In the genomic region with DNA sequence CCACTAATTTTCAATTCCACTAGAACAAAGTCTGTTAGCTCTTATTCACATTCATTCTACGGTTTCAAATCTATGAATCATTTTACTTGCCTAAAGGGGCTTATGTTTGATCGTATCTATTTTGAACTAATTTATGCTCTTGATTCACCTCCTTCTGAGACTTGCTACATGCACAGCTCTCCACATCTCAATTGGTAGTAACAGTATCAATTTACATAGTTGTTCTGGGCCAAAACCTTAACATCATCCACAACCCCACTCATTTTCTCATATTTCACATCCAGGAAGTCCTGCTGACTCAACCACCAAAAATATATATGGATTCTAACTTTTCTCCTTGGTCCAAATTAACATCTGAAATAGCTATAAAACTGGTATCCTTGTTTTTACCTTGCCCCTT, we compare ENCODE assay signal across 14 cellular contexts.
DNase-seq lines count a peak whose midpoint lies in the region; ATAC-seq, FAIRE-seq and TF ChIP-seq lines count a peak whose summit lies in the region.
"Had no signal": no experiment of that assay in that cellular context is flagged by ENCODE, and none has a peak within 500 bp of the region (broad histone marks: within the 10 kb centered on the region; RNA-seq: fewer than 3 reads in every experiment).

No MANE protein-coding gene starts in this region.

- H3K4me3 ChIP-seq in epithelial cell of esophagus (ENCODE audit: low read length), result no peak overlapping the region
- H3K4me3 ChIP-seq: vagina had no signal

- H3K27ac ChIP-seq in RWPE1, result no peak overlapping the region
- H3K27ac ChIP-seq: neutrophil, vagina had no signal

- FAIRE-seq in H54 (lab: Jason Lieb, UNC), result peak; percentile 86
- FAIRE-seq: HepG2 had no signal

- CTCF ChIA-PET in RWPE1 (lab: Yijun Ruan, JAX), result no interaction called here

- no peak for TF ChIP-seq POLR2A in H54 (IDR thresholded peaks at IDR 0.05; ENCODE audit: low read depth, low read length)

- POLR2A ChIA-PET in RWPE1 (lab: Yijun Ruan, JAX; ENCODE audit: low non-redundant PET), result no interaction called here

- DNase-seq in H54 (ENCODE audit: insufficient read length, low spot score) (peak; percentile 2), RWPE1 (ENCODE audit: low spot score) (peak; percentile 58), epithelial cell of esophagus (ENCODE audit: low read depth) (peak; percentile 28), NCI-H146 treated with DMSO at 0.1 percent for 48 hours (lab: John Stamatoyannopoulos, UW; ENCODE audit: unreplicated experiment) (no peak), mesenteric fat pad (ENCODE audit: low spot score) (no peak), NCI-H1092 (lab: John Stamatoyannopoulos, UW) (no peak)
- DNase-seq: activated naive CD4-positive, alpha-beta T cell treated with anti-CD3 and anti-CD28 coated beads, Interleukin-2, amount 10 ng/mL, durations not matched to agents 7 days and 5 days; COR-L47 had no signal

- TF ChIP-seq CTCF in RWPE1 (conservative IDR thresholded peaks at IDR 0.05; ENCODE audit: low read depth), result no peak
- TF ChIP-seq CTCF in epithelial cell of esophagus (IDR thresholded peaks at IDR 0.05; ENCODE audit: insufficient read depth, low read depth, low read length, missing control alignments), result no peak

- no peak for ATAC-seq in GM21786 (IDR thresholded peaks at IDR 0.05; ENCODE audit: unreplicated experiment)
- ATAC-seq: esophagus mucosa, HepG2, sciatic nerve had no signal

Comparison
In these comparisons a context has a peak if more than half of its experiments do, and no peak if none do; other contexts are left out.
1. DNase-seq: peak in H54 (single experiment), RWPE1 (single experiment) and epithelial cell of esophagus (single experiment); none in NCI-H146 treated with DMSO at 0.1 percent for 48 hours (single experiment), mesenteric fat pad (single experiment) and NCI-H1092 (single experiment).